1 cellular context compared by ENCODE assay signal in the genomic region with DNA sequence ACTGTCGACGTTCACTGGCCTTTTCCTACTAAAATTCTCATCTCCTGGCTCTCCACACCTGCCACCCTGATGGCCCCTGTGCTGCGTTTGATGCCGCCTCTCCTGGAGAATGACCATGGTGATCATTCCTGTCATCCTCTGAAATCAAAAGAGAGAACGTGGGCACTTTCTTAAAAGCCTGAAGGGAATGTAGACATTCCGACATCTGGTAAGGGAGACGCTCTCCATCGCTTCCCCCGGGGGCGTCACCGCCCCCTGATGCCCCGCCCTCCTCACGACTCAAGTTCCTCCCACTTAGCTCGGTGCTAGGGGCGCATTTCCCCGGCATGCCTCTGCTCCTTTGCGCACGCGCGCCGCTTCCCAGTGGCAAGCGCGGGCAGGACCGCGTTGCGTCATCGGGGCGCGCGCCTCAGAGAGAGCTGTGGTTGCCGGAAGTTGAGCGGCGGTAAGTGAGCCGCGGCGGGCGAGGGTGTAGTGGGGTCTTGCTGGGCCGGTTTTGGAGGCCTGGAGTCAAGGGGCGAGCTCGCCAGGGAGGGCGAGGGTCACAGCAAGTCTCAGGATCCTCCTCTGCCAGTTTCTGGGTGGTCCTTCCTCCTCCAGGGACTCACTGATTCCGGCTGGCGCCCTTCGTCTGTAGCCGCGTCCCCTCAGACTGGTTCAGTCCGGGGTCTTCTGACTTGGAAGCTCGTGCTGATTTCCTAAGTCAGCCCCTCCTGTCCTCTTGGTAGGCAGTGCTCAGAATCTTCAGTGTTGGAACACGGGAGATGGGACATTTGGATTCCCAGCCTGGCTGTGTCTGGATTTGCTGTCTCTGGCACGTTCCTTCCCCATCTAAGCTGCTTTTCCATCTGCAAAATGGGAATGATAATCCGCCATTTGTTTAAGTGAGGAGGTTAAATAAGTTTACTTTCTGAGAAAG.
A peak's percentile ranks its signal among the peaks of the same experiment; 100 is the strongest.
TF ChIP-seq lines count a peak whose summit lies in the region.

ATG7 (plus strand) TSS at position 412 of the 919 bp plus-strand sequence. CDS start 26,299 bp downstream, outside the sequence.

TF ChIP-seq in HepG2, 621 proteins besides CTCF, POLR2A, EP300 and RAD21 (continued from another document and continues in another):
- TF ChIP-seq, protein P1, sequence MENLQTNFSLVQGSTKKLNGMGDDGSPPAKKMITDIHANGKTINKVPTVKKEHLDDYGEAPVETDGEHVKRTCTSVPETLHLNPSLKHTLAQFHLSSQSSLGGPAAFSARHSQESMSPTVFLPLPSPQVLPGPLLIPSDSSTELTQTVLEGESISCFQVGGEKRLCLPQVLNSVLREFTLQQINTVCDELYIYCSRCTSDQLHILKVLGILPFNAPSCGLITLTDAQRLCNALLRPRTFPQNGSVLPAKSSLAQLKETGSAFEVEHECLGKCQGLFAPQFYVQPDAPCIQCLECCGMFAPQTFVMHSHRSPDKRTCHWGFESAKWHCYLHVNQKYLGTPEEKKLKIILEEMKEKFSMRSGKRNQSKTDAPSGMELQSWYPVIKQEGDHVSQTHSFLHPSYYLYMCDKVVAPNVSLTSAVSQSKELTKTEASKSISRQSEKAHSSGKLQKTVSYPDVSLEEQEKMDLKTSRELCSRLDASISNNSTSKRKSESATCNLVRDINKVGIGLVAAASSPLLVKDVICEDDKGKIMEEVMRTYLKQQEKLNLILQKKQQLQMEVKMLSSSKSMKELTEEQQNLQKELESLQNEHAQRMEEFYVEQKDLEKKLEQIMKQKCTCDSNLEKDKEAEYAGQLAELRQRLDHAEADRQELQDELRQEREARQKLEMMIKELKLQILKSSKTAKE (CRISPR knock-in tag; IDR thresholded peaks at IDR 0.05; ENCODE audit: borderline replicate concordance), result no peak
- TF ChIP-seq STAT6 (CRISPR knock-in tag; IDR thresholded peaks at IDR 0.05; ENCODE audit: borderline replicate concordance) (no peak), CCAR2 (optimal IDR thresholded peaks at IDR 0.05; ENCODE audit: low read depth, low read length) (no peak), PCBP2 (optimal IDR thresholded peaks at IDR 0.05; ENCODE audit: low read depth, low read length, poor library complexity, severe bottlenecking) (no peak), ZNF572 (CRISPR knock-in tag; IDR thresholded peaks at IDR 0.05) (no peak), MEF2D (CRISPR knock-in tag; IDR thresholded peaks at IDR 0.05) (peak; percentile 52), ZNF12 (CRISPR knock-in tag; IDR thresholded peaks at IDR 0.05) (0 out of 2 replicates have a peak, but pooled peaks have one; percentile 14), ZSCAN22 (CRISPR knock-in tag; IDR thresholded peaks at IDR 0.05) (no peak), SP2 (CRISPR knock-in tag; IDR thresholded peaks at IDR 0.05) (no peak), DNMT3B (CRISPR knock-in tag; conservative IDR thresholded peaks at IDR 0.05) (no peak), MED1 (CRISPR knock-in tag; IDR thresholded peaks at IDR 0.05) (peak; percentile 40; the same call in 1 of the 2 replicates), ZNF343 (CRISPR knock-in tag; IDR thresholded peaks at IDR 0.05) (peak; percentile 99), TFDP1 (CRISPR knock-in tag; IDR thresholded peaks at IDR 0.05; ENCODE audit: borderline replicate concordance) (peak; percentile 91), TFDP2 (CRISPR knock-in tag; IDR thresholded peaks at IDR 0.05) (peak; percentile 89), ZNF569 (CRISPR knock-in tag; IDR thresholded peaks at IDR 0.05; ENCODE audit: borderline replicate concordance) (no peak), CEBPG (CRISPR knock-in tag; IDR thresholded peaks at IDR 0.05) (peak; percentile 99), NR2F6 (IDR thresholded peaks at IDR 0.05) (no peak), NR2F6 (CRISPR knock-in tag; IDR thresholded peaks at IDR 0.05) (peak; percentile 42; the same call in 1 of the 2 replicates), SMARCC2 (IDR thresholded peaks at IDR 0.05) (no peak), ZSCAN12 (CRISPR knock-in tag; IDR thresholded peaks at IDR 0.05) (no peak), SUZ12 (IDR thresholded peaks at IDR 0.05; ENCODE audit: low read depth, low read length) (no peak), ZNF224 (CRISPR knock-in tag; IDR thresholded peaks at IDR 0.05) (no peak), ZNF773 (CRISPR knock-in tag; IDR thresholded peaks at IDR 0.05; ENCODE audit: borderline replicate concordance) (no peak), ZNF136 (CRISPR knock-in tag; IDR thresholded peaks at IDR 0.05; ENCODE audit: low read depth) (no peak), NAIF1 (CRISPR knock-in tag; IDR thresholded peaks at IDR 0.05; ENCODE audit: borderline replicate concordance) (no peak), MIER2 (CRISPR knock-in tag; IDR thresholded peaks at IDR 0.05) (peak; percentile 52; the same call in 1 of the 2 replicates), YEATS2 (CRISPR knock-in tag; IDR thresholded peaks at IDR 0.05; ENCODE audit: borderline replicate concordance) (peak; percentile 94), HMG20A (CRISPR knock-in tag; IDR thresholded peaks at IDR 0.05; ENCODE audit: borderline replicate concordance) (no peak), ZNF761 (CRISPR knock-in tag; conservative IDR thresholded peaks at IDR 0.05) (no peak), PAWR (CRISPR knock-in tag; IDR thresholded peaks at IDR 0.05; ENCODE audit: borderline replicate concordance) (no peak), ZNF589 (CRISPR knock-in tag; conservative IDR thresholded peaks at IDR 0.05) (no peak), FOXA3 (CRISPR knock-in tag; IDR thresholded peaks at IDR 0.05) (peak; percentile 52), KMT2B (CRISPR knock-in tag; IDR thresholded peaks at IDR 0.05) (peak; percentile 98), BATF2 (CRISPR knock-in tag; IDR thresholded peaks at IDR 0.05) (no peak), SMARCE1 (IDR thresholded peaks at IDR 0.05; ENCODE audit: borderline replicate concordance) (no peak), ZNF788 (CRISPR knock-in tag; IDR thresholded peaks at IDR 0.05; ENCODE audit: borderline replicate concordance) (peak; percentile 94; the same call in 1 of the 2 replicates), HOXA9 (CRISPR knock-in tag; IDR thresholded peaks at IDR 0.05; ENCODE audit: borderline replicate concordance) (no peak), ZBTB4 (CRISPR knock-in tag; IDR thresholded peaks at IDR 0.05; ENCODE audit: borderline replicate concordance) (peak; percentile 63; the same call in 1 of the 2 replicates), ZNF234 (CRISPR knock-in tag; conservative IDR thresholded peaks at IDR 0.05) (no peak)
- TF ChIP-seq, protein P2, sequence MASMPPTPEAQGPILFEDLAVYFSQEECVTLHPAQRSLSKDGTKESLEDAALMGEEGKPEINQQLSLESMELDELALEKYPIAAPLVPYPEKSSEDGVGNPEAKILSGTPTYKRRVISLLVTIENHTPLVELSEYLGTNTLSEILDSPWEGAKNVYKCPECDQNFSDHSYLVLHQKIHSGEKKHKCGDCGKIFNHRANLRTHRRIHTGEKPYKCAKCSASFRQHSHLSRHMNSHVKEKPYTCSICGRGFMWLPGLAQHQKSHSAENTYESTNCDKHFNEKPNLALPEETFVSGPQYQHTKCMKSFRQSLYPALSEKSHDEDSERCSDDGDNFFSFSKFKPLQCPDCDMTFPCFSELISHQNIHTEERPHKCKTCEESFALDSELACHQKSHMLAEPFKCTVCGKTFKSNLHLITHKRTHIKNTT (CRISPR knock-in tag; IDR thresholded peaks at IDR 0.05), result no peak
- TF ChIP-seq, protein P3, sequence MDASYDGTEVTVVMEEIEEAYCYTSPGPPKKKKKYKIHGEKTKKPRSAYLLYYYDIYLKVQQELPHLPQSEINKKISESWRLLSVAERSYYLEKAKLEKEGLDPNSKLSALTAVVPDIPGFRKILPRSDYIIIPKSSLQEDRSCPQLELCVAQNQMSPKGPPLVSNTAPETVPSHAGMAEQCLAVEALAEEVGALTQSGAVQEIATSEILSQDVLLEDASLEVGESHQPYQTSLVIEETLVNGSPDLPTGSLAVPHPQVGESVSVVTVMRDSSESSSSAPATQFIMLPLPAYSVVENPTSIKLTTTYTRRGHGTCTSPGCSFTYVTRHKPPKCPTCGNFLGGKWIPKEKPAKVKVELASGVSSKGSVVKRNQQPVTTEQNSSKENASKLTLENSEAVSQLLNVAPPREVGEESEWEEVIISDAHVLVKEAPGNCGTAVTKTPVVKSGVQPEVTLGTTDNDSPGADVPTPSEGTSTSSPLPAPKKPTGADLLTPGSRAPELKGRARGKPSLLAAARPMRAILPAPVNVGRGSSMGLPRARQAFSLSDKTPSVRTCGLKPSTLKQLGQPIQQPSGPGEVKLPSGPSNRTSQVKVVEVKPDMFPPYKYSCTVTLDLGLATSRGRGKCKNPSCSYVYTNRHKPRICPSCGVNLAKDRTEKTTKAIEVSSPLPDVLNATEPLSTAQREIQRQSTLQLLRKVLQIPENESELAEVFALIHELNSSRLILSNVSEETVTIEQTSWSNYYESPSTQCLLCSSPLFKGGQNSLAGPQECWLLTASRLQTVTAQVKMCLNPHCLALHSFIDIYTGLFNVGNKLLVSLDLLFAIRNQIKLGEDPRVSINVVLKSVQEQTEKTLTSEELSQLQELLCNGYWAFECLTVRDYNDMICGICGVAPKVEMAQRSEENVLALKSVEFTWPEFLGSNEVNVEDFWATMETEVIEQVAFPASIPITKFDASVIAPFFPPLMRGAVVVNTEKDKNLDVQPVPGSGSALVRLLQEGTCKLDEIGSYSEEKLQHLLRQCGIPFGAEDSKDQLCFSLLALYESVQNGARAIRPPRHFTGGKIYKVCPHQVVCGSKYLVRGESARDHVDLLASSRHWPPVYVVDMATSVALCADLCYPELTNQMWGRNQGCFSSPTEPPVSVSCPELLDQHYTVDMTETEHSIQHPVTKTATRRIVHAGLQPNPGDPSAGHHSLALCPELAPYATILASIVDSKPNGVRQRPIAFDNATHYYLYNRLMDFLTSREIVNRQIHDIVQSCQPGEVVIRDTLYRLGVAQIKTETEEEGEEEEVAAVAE (CRISPR knock-in tag; IDR thresholded peaks at IDR 0.05; ENCODE audit: borderline replicate concordance), result no peak; the same call in 1 of the 2 replicates
- TF ChIP-seq, protein P4, sequence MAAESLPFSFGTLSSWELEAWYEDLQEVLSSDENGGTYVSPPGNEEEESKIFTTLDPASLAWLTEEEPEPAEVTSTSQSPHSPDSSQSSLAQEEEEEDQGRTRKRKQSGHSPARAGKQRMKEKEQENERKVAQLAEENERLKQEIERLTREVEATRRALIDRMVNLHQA (CRISPR knock-in tag; IDR thresholded peaks at IDR 0.05), result no peak
